22 cellular contexts compared by ENCODE assay signal in the genomic region with DNA sequence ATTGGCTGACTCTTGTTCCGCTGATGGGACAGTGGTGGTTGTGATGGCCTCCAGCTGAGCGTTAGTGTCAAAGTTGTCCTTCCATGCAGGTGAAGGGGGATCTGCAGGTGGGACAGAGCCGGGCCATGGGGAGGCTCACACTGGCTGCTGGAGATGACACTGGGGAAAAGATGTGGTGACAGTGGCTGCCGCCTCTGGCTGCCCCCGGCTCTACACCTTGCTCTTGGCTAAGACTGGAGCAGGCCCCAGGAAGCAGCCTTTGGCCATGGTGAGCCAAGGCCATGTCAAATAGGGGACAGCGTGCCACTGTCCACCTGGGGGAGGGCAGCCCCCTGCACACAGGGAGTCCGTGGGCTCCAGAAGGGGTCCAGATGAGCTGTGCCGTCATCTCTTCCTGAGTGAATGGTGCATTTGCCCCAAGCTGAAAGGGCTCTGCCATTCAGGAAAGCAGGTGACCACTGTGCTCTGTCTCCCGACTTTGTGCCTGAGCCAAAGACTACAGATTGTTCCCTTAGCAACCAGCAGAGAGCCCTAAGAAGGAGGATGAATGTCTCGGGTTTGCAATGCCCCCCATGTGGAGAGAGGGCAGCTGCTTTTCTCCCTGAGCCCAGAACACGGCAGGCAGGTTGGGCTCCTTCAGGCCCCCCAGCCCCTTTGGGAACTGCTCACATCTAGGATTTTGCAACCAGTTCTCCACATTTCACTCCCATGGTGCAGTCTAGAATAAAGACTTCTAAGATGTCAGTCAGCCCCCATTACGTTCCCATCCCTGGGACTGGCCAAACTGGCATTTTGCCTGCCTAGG.
DNase-seq lines count a peak whose midpoint lies in the region; ATAC-seq, FAIRE-seq and TF ChIP-seq lines count a peak whose summit lies in the region.
"Had no signal": no experiment of that assay in that cellular context is flagged by ENCODE, and none has a peak within 500 bp of the region (broad histone marks: within the 10 kb centered on the region; RNA-seq: fewer than 3 reads in every experiment).

No MANE protein-coding gene starts in this region.

- H3K79me2 ChIP-seq in GM23338 (replicated peaks; ENCODE audit: insufficient read depth) = no peaks in the 10 kb centered on the region
- H3K79me2 ChIP-seq in H1 (ENCODE audit: control insufficient read depth in 1 of 2, insufficient read depth in 2 of 2, low read length in 2 of 2) = no peaks in the 10 kb centered on the region
- H3K79me2 ChIP-seq in osteoblast (ENCODE audit: insufficient read depth, low read length) = no peaks in the 10 kb centered on the region

- H3K4me1 ChIP-seq in GM23338 (ENCODE audit: insufficient read depth) = no peaks in the 10 kb centered on the region
- H3K4me1 ChIP-seq in H1 (replicated peaks in 1 of 4; ENCODE audit: control insufficient read depth in 3 of 4, insufficient read depth in 4 of 4, low read length in 3 of 4) = no peaks in the 10 kb centered on the region; a peak in 1 of 7 replicates
- no peaks in the 10 kb centered on the region for H3K4me1 ChIP-seq in osteoblast (ENCODE audit: insufficient read depth, low read length)
- no peaks in the 10 kb centered on the region for H3K4me1 ChIP-seq in upper lobe of right lung

- no peaks in the 10 kb centered on the region for H3K9me2 ChIP-seq in GM23338 (ENCODE audit: insufficient read depth)

- H2BK15ac ChIP-seq in H1 (ENCODE audit: low read length) = no peak overlapping the region

- no peak overlapping the region for H4K91ac ChIP-seq in H1 (replicated peaks; ENCODE audit: insufficient read length, low read length)

- H3K4ac ChIP-seq in H1 (replicated peaks; ENCODE audit: insufficient read length, low read depth, low read length) = no peak overlapping the region

- H2BK20ac ChIP-seq in H1 (ENCODE audit: low read length) = no peak overlapping the region

- no peak overlapping the region for H4K5ac ChIP-seq in H1 (ENCODE audit: insufficient read length, low read depth, low read length)

- H3K36me3 ChIP-seq in GM23338 (ENCODE audit: insufficient read depth) (no peaks in the 10 kb centered on the region), H1 (ENCODE audit: control insufficient read depth in 2 of 4, insufficient read depth in 4 of 4, low read length in 3 of 4) (no peaks in the 10 kb centered on the region; a peak in 1 of 8 replicates), osteoblast (ENCODE audit: insufficient read depth, low read length) (no peaks in the 10 kb centered on the region), upper lobe of right lung (no peaks in the 10 kb centered on the region)

- H3K9me3 ChIP-seq in H1 (ENCODE audit: insufficient read depth in 2 of 2, low read depth in 1 of 2, low read length in 1 of 2) = no peaks in the 10 kb centered on the region
- no peaks in the 10 kb centered on the region for H3K9me3 ChIP-seq in osteoblast (ENCODE audit: low read depth, low read length)
- no peaks in the 10 kb centered on the region for H3K9me3 ChIP-seq in upper lobe of right lung

- H3K27ac ChIP-seq in GM23338 (ENCODE audit: low read depth) = no peak overlapping the region
- H3K27ac ChIP-seq in H1 (ENCODE audit: low read depth, low read length) = no peak overlapping the region
- no peak overlapping the region for H3K27ac ChIP-seq in osteoblast (ENCODE audit: low read depth, low read length)
- H3K27ac ChIP-seq in upper lobe of right lung = no peak overlapping the region

- H3K9ac ChIP-seq in H1 (replicated peaks in 1 of 4; ENCODE audit: extremely low read depth in 1 of 4, low read depth in 3 of 4, low read length in 3 of 4) = no peak overlapping the region

- H2BK5ac ChIP-seq in H1 (ENCODE audit: low read depth, low read length) = no peak overlapping the region

- H3K23ac ChIP-seq in H1 (ENCODE audit: insufficient read length) = no peak overlapping the region

- H3F3A ChIP-seq in GM23338 (replicated peaks; ENCODE audit: low read depth) = no peaks in the 10 kb centered on the region

- no peak for TF ChIP-seq RAD21 in H1 (IDR thresholded peaks at IDR 0.05 in 1 of 2, conservative IDR thresholded peaks at IDR 0.05 in 1 of 2; ENCODE audit: low read depth in 2 of 2, low read length in 2 of 2)

- H3K4me2 ChIP-seq in GM23338 (no peak overlapping the region), H1 (ENCODE audit: insufficient read depth in 1 of 2, low read depth in 2 of 2, low read length in 2 of 2) (no peak overlapping the region), osteoblast (ENCODE audit: insufficient read depth, low read length) (no peak overlapping the region)

- H3K56ac ChIP-seq in H1 (replicated peaks; ENCODE audit: insufficient read length, low read depth, low read length) = no peak overlapping the region

- peaks cover 3% of the 10 kb centered on the region; the same call in 1 of the 3 replicates for H3K36me3 Mint-ChIP-seq in GM23338 (ENCODE audit: low read depth)

- H3K27ac Mint-ChIP-seq in GM23338 = no peak overlapping the region

- H3K27me3 Mint-ChIP-seq in GM23338 (ENCODE audit: insufficient read depth, low read depth, poor library complexity) = peaks cover 5% of the 10 kb centered on the region

- H4K8ac ChIP-seq in H1 (ENCODE audit: extremely low read depth, insufficient read depth, low read length) = peak overlapping the region; percentile 7; the same call in 1 of the 2 replicates

- no peak for TF ChIP-seq EP300 in H1 (IDR thresholded peaks at IDR 0.05; ENCODE audit: borderline replicate concordance in 1 of 2, low read depth in 2 of 2, low read length in 2 of 2)

- TF ChIP-seq CTCF in GM23338 (conservative IDR thresholded peaks at IDR 0.05; ENCODE audit: low read depth in 2 of 2) (no peak), H1 (IDR thresholded peaks at IDR 0.05; ENCODE audit: control extremely low read depth in 1 of 3, insufficient read depth in 1 of 3, low read depth in 1 of 3, low read length in 3 of 3) (no peak), osteoblast (IDR thresholded peaks at IDR 0.05; ENCODE audit: extremely low read depth, low read depth, low read length) (no peak), upper lobe of right lung (IDR thresholded peaks at IDR 0.05) (no peak)

- H3K14ac ChIP-seq in H1 (ENCODE audit: insufficient read length) = no peak overlapping the region

- H2AFZ ChIP-seq in GM23338 (no peak overlapping the region), H1 (ENCODE audit: low read length) (no peak overlapping the region), osteoblast (ENCODE audit: low read length) (no peak overlapping the region)

- no peaks in the 10 kb centered on the region; the same call in 2 of the 3 replicates for H3K4me1 Mint-ChIP-seq in GM23338

- H2BK120ac ChIP-seq in H1 (replicated peaks; ENCODE audit: low read depth, low read length) = no peak overlapping the region

- no peaks in the 10 kb centered on the region for H4K20me1 ChIP-seq in GM23338 (replicated peaks; ENCODE audit: insufficient read depth)
- no peaks in the 10 kb centered on the region for H4K20me1 ChIP-seq in H1 (replicated peaks in 1 of 2; ENCODE audit: control insufficient read depth in 1 of 2, insufficient read depth in 2 of 2, low read length in 2 of 2)
- H4K20me1 ChIP-seq in osteoblast (ENCODE audit: insufficient read depth, low read length) = no peaks in the 10 kb centered on the region

- H2AK5ac ChIP-seq in H1 (ENCODE audit: low read depth, low read length) = no peak overlapping the region

- H3K27me3 ChIP-seq in GM23338 (ENCODE audit: insufficient read depth) = no peaks in the 10 kb centered on the region
- peaks cover 0 to under 1% (median 0%) of the 10 kb centered on the region in 4 experiments; a peak in 1 of 7 replicates for H3K27me3 ChIP-seq in H1 (replicated peaks in 1 of 4; ENCODE audit: control insufficient read depth in 3 of 4, extremely low read depth in 1 of 4, insufficient read depth in 3 of 4, low read length in 3 of 4)
- peaks cover 53% of the 10 kb centered on the region for H3K27me3 ChIP-seq in osteoblast (ENCODE audit: insufficient read depth, low read length)
- no peaks in the 10 kb centered on the region for H3K27me3 ChIP-seq in upper lobe of right lung

- no peak for TF ChIP-seq POLR2A in H1 (IDR thresholded peaks at IDR 0.05; ENCODE audit: control extremely low read depth in 1 of 2, low read depth in 2 of 2, low read length in 2 of 2)

- intact Hi-C loops in upper lobe of right lung (cut with DNase I) = no loop called here

- H3K18ac ChIP-seq in H1 (ENCODE audit: extremely low read depth, low read length) = no peak overlapping the region

- POLR2A ChIA-PET in H1 (lab: Charles Lee; ENCODE audit: partially characterized antibody) = no interaction called here

- CTCF ChIA-PET in H1 (lab: Charles Lee; ENCODE audit: partially characterized antibody) = interaction anchor here (0.6 to 1.3 kb wide), 3 partner anchors 12 to 131 kb away, joined by 3 read pairs; no protein-coding TSS in a partner anchor

- 88% methylated on average over 10 of the region's 12 CpGs; no CpG with 5 or more reads in 1 of the 2 experiments for WGBS in H1 (ENCODE audit: extremely low coverage in 1 of 2, insufficient coverage in 1 of 2, insufficient read length in 1 of 2, insufficient replicate concordance in 2 of 2, low coverage in 1 of 2, low lambda C conversion rate in 2 of 2, missing lambda C conversion rate in 1 of 2), 2 experiments

- no peak overlapping the region for H2BK12ac ChIP-seq in H1 (ENCODE audit: low read depth, low read length)

- no peak for FAIRE-seq in H1 (lab: Jason Lieb, UNC)
- FAIRE-seq: HTR-8/SVneo had no signal

- peak; percentile 46; the same call in 2 of the 3 replicates for ATAC-seq in GM23338
- ATAC-seq in upper lobe of right lung = no peak
- ATAC-seq: HCT116 had no signal

- H3K4me3 ChIP-seq in GM23338 = no peak overlapping the region
- no peak overlapping the region for H3K4me3 ChIP-seq in H1 (ENCODE audit: extremely low read depth in 1 of 4, insufficient read depth in 2 of 4, low read depth in 3 of 4, low read length in 4 of 4)
- H3K4me3 ChIP-seq in osteoblast (ENCODE audit: insufficient read depth, low read length) = no peak overlapping the region
- H3K4me3 ChIP-seq in upper lobe of right lung = no peak overlapping the region

- DNase-seq in DMS79 treated with DMSO at 0.1 percent for 48 hours (lab: John Stamatoyannopoulos, UW) (peak; percentile 33), DMS79 (lab: John Stamatoyannopoulos, UW) (no peak), GM23338 (ENCODE audit: low spot score) (no peak), H1 (ENCODE audit: low read depth in 1 of 2, low spot score in 2 of 2) (peak in 1 of 2 experiments; percentile 38), osteoblast (ENCODE audit: insufficient read length, low spot score, missing footprints) (peak; percentile 46), upper lobe of right lung (no peak), NCI-H2029 (lab: John Stamatoyannopoulos, UW) (no peak), NCI-H526 treated with DMSO at 0.1 percent for 48 hours (lab: John Stamatoyannopoulos, UW) (no peak)
- DNase-seq: 8988T, GF-D8, IMR-90, Karpas-422, NCI-H1436, NCI-H2029 treated with DMSO at 0.1 percent for 48 hours, NCI-H446 treated with DMSO at 0.1 percent for 48 hours, NCI-H748 treated with DMSO at 0.1 percent for 48 hours, OCI-M1, RPMI8226, SHP77 treated with DMSO at 0.1 percent for 48 hours had no signal

- H3K4me3 Mint-ChIP-seq in GM23338 = no peak overlapping the region
- H3K4me3 Mint-ChIP-seq: CD14-positive monocyte had no signal

- no peaks in the 10 kb centered on the region; the same call in 2 of the 3 replicates for H3K9me3 Mint-ChIP-seq in GM23338

- H3K79me1 ChIP-seq in H1 (ENCODE audit: low read depth, low read length) = no peaks in the 10 kb centered on the region

- no peaks in the 10 kb centered on the region for H3K23me2 ChIP-seq in H1 (ENCODE audit: low read depth, low read length)

TF ChIP-seq in H1, 55 proteins besides CTCF, POLR2A, EP300 and RAD21 (continues in another document):
- no peak for TF ChIP-seq EGR1 (IDR thresholded peaks at IDR 0.05; ENCODE audit: borderline replicate concordance, low read depth, low read length)

Comparison
In these comparisons a context has a peak if more than half of its experiments do, and no peak if none do; other contexts are left out.
1. DNase-seq: peak in DMS79 treated with DMSO at 0.1 percent for 48 hours (single experiment) and osteoblast (single experiment); none in DMS79 (single experiment), GM23338 (single experiment), upper lobe of right lung (single experiment), NCI-H2029 (single experiment) and NCI-H526 treated with DMSO at 0.1 percent for 48 hours (single experiment).